Comparison of ENCODE assay signal across 10 cellular contexts in genomic region chr19:40754611-40755247, GRCh38. TPM values are rescaled to one million over a fixed set of nuclear protein-coding genes. Genes with fewer than 3 reads are reported as not detected.
DNase-seq lines count a peak whose midpoint lies in the region; ATAC-seq and TF ChIP-seq lines count a peak whose summit lies in the region.
"Had no signal": no experiment of that assay in that cellular context is flagged by ENCODE, and none has a peak within 500 bp of the region (broad histone marks: within the 10 kb centered on the region; RNA-seq: fewer than 3 reads in every experiment).

No MANE protein-coding gene starts in this region.

- DNase-seq in AML-193 (lab: John Stamatoyannopoulos, UW) = peak; percentile 14 to 27
- DNase-seq in MV-4-11 (lab: John Stamatoyannopoulos, UW) = peak; percentile 95
- DNase-seq in activated naive CD8-positive, alpha-beta T cell treated with anti-CD3 and anti-CD28 coated beads, Interleukin-2, amount 50 U/mL, for 16 hours (ENCODE audit: low read depth, low spot score) = peak; percentile 49
- DNase-seq in naive thymus-derived CD8-positive, alpha-beta T cell = peak in 1 of 10 donors; percentile 27
- no peak for DNase-seq in posterior vena cava (ENCODE audit: low spot score)
- no peak for DNase-seq in BE2C
- no peak for DNase-seq in cerebellar cortex (ENCODE audit: low spot score)
- no peak for DNase-seq in UCSD-AML1 (lab: John Stamatoyannopoulos, UW; ENCODE audit: unreplicated experiment)
- DNase-seq: GF-D8 had no signal

- H3K4me1 ChIP-seq in BE2C = peaks cover under 1% of the 10 kb centered on the region; the same call in 1 of the 2 replicates

- TF ChIP-seq CTCF in BE2C (IDR thresholded peaks at IDR 0.05; ENCODE audit: low read depth, low read length) = no peak

- peak overlapping the region; percentile 83 to 93 (median 91) for H3K27ac Mint-ChIP-seq in naive thymus-derived CD8-positive, alpha-beta T cell

- peak overlapping the region; percentile 73 to 91 (median 84) for H3K4me3 Mint-ChIP-seq in naive thymus-derived CD8-positive, alpha-beta T cell

- H3K9me3 Mint-ChIP-seq in naive thymus-derived CD8-positive, alpha-beta T cell = no peaks in the 10 kb centered on the region

- H3K9me3 ChIP-seq in BE2C = no peaks in the 10 kb centered on the region
- H3K9me3 ChIP-seq: SJSA1 had no signal

- intact Hi-C loops in posterior vena cava (cut with DNase I) = loop anchor here in 1 of 2 donors (5.0 kb wide), 1 partner anchor 37 kb away; the partner anchor contains the start of genes COQ8B and ITPKC

- H3K36me3 Mint-ChIP-seq in naive thymus-derived CD8-positive, alpha-beta T cell = peaks cover 8 to 55% (median 12%) of the 10 kb centered on the region in 3 donors

- no peak for ATAC-seq in naive thymus-derived CD8-positive, alpha-beta T cell

- H3K4me1 Mint-ChIP-seq in naive thymus-derived CD8-positive, alpha-beta T cell = peaks cover 34 to 72% (median 69%) of the 10 kb centered on the region in 4 donors

- H3K27me3 Mint-ChIP-seq in naive thymus-derived CD8-positive, alpha-beta T cell = no peaks in the 10 kb centered on the region

- POLR2A ChIA-PET in naive thymus-derived CD8-positive, alpha-beta T cell (lab: Charles Lee) = interaction anchor here (0.6 to 3.4 kb wide), 8 partner anchors 11 to 509 kb away, joined by 3 to 15 read pairs (median 4); partner anchors contain the start of genes EGLN2 and RAB4B

- H3K36me3 ChIP-seq in BE2C = peaks cover 58% of the 10 kb centered on the region

- H3K4me3 ChIP-seq in BE2C (ENCODE audit: low read depth, low read length) = no peak overlapping the region
- H3K4me3 ChIP-seq: SJSA1 had no signal

- H3K27me3 ChIP-seq in BE2C = no peaks in the 10 kb centered on the region
- H3K27me3 ChIP-seq: SJSA1 had no signal

RNA-seq across cellular contexts. Expression of gene SNRPA, which starts 3.7 kb away (rescaled TPM):
- total RNA-seq in naive thymus-derived CD8-positive, alpha-beta T cell = 10 to 100 TPM; 64.1 to 68.2 TPM
- 10 to 100 TPM; 45.9 to 62.3 (median 60.4) TPM for polyA plus RNA-seq in naive thymus-derived CD8-positive, alpha-beta T cell
- 10 to 100 TPM; 37.1 to 46.1 TPM for total RNA-seq in posterior vena cava
- 73.9 TPM for polyA plus RNA-seq in BE2C (2012; ENCODE audit: insufficient read depth, insufficient read length, low read depth)

RNA-seq across cellular contexts. Expression of gene ACTMAP, which starts 4.5 kb away (rescaled TPM):
- total RNA-seq in naive thymus-derived CD8-positive, alpha-beta T cell = 1 to 10 TPM; 7.0 to 7.1 TPM
- polyA plus RNA-seq in naive thymus-derived CD8-positive, alpha-beta T cell = 1 to 10 TPM; 2.5 to 4.6 (median 3.4) TPM
- total RNA-seq in posterior vena cava = 1 to 10 TPM; 3.0 to 5.5 TPM
- 21.1 TPM for polyA plus RNA-seq in BE2C (2012; ENCODE audit: insufficient read depth, insufficient read length, low read depth)

RNA-seq across cellular contexts. Expression of gene MIA, which starts 20.6 kb away (rescaled TPM):
- total RNA-seq in naive thymus-derived CD8-positive, alpha-beta T cell = 1 to 10 TPM in 1 of 2 experiments, not detected in 1; 2.2 TPM
- not detected for polyA plus RNA-seq in naive thymus-derived CD8-positive, alpha-beta T cell
- 1 to 10 TPM in 1 of 2 donors, not detected in 1; 1.6 TPM for total RNA-seq in posterior vena cava
- polyA plus RNA-seq in BE2C (2012; ENCODE audit: insufficient read depth, insufficient read length, low read depth) = not detected
- total RNA-seq: SJSA1 had no signal

RNA-seq across cellular contexts. Expression of gene RAB4B, which starts 23.3 kb away (rescaled TPM):
- total RNA-seq in naive thymus-derived CD8-positive, alpha-beta T cell = 10 to 100 TPM; 47.3 to 48.6 TPM
- polyA plus RNA-seq in naive thymus-derived CD8-positive, alpha-beta T cell = 10 to 100 TPM; 76.4 to 87.2 (median 87.1) TPM
- 10 to 100 TPM; 20.5 to 24.5 TPM for total RNA-seq in posterior vena cava
- polyA plus RNA-seq in BE2C (2012; ENCODE audit: insufficient read depth, insufficient read length, low read depth) = 18.6 TPM

RNA-seq across cellular contexts. Expression of gene ITPKC, which starts 37.8 kb away (rescaled TPM):
- total RNA-seq in naive thymus-derived CD8-positive, alpha-beta T cell = 1 to 10 TPM; 6.3 to 8.1 TPM
- polyA plus RNA-seq in naive thymus-derived CD8-positive, alpha-beta T cell = 1 to 10 TPM; 2.9 to 5.7 (median 4.0) TPM
- total RNA-seq in posterior vena cava = 10 to 100 TPM; 18.9 to 19.4 TPM
- polyA plus RNA-seq in BE2C (2012; ENCODE audit: insufficient read depth, insufficient read length, low read depth) = 8.8 TPM

Comparison
In these comparisons a context has a peak if more than half of its experiments do, and no peak if none do; other contexts are left out.
1. DNase-seq: peak in AML-193 (2 of 2), MV-4-11 (single experiment) and activated naive CD8-positive, alpha-beta T cell treated with anti-CD3 and anti-CD28 coated beads, Interleukin-2, amount 50 U/mL, for 16 hours (single experiment); none in posterior vena cava (single experiment), BE2C (single experiment), cerebellar cortex (single experiment) and UCSD-AML1 (single experiment).